1 cellular context compared by ENCODE assay signal in the genomic region with DNA sequence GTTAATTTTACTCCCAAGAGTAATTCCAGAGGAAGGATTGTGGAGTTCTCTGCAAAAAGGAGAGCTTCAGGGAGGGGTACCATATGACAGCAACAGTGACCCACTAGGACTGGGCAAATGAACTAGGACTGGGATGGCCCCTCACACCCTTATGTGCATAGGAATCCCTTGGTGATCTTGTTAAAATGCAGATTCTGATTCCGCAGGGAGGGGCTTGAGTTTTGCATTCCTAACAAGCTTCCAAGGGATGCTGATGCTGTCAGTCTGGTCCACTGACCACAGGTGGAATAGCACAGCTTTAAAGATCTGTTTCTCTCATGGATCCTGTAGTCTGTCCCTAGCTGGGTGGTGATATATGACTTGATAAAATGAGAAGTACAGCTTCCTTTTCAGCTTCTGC.
TF ChIP-seq lines count a peak whose summit lies in the region.

No MANE protein-coding gene starts in this region.

TF ChIP-seq in WTC11, 78 proteins besides CTCF, POLR2A, EP300 and RAD21 (continued from another document):
- TF ChIP-seq ZNF281 (CRISPR knock-in tag; IDR thresholded peaks at IDR 0.05): no peak
- TF ChIP-seq TEAD1 (CRISPR knock-in tag; IDR thresholded peaks at IDR 0.05): no peak
